8 cellular contexts compared by ENCODE assay signal in genomic region chr5:160118349-160119141, GRCh38. TPM values are rescaled to one million over a fixed set of nuclear protein-coding genes. Genes with fewer than 3 reads are reported as not detected.
DNase-seq lines count a peak whose midpoint lies in the region; ATAC-seq and TF ChIP-seq lines count a peak whose summit lies in the region.

No MANE protein-coding gene starts in this region.

- peak overlapping the region; percentile 100 for H3K18ac ChIP-seq in neuronal stem cell (ENCODE audit: low read length)

- peak overlapping the region; percentile 50 for H3K14ac ChIP-seq in neuronal stem cell (ENCODE audit: low read length)

- H3K9me3 Mint-ChIP-seq in activated T-helper 1 cell treated with anti-CD3 and anti-CD28 coated beads, Interleukin-12 subunit alpha, Interleukin-12 subunit beta, Interleukin-2, Interleukin-4 antibody, amounts not matched to agents 30 ng/mL and 10 ng/mL and 1 ng/mL, durations not matched to agents 14 hours and 24 hours and 36 hours: no peaks in the 10 kb centered on the region

- H3K4me2 ChIP-seq in neuronal stem cell (ENCODE audit: insufficient read depth, low read length, poor library complexity, severe bottlenecking): peak overlapping the region; percentile 78

- peak overlapping the region; percentile 90 for H2AFZ ChIP-seq in neuronal stem cell (ENCODE audit: low read length)

- H3K27ac Mint-ChIP-seq in activated T-helper 1 cell treated with anti-CD3 and anti-CD28 coated beads, Interleukin-12 subunit alpha, Interleukin-12 subunit beta, Interleukin-2, Interleukin-4 antibody, amounts not matched to agents 30 ng/mL and 10 ng/mL and 1 ng/mL, durations not matched to agents 14 hours and 24 hours and 36 hours: peak overlapping the region; percentile 72

- H2BK120ac ChIP-seq in neuronal stem cell (ENCODE audit: low read depth, low read length): peak overlapping the region; percentile 93

- H3K27me3 ChIP-seq in neuronal stem cell (ENCODE audit: control insufficient read depth in 3 of 3, insufficient read depth in 3 of 3, low read depth in 1 of 3, low read length in 3 of 3) (no peaks in the 10 kb centered on the region), suprapubic skin (no peaks in the 10 kb centered on the region)

- H3K4me3 ChIP-seq in fibroblast of villous mesenchyme (ENCODE audit: low read depth, low read length): peak overlapping the region; percentile 76
- H3K4me3 ChIP-seq in neuronal stem cell (ENCODE audit: low read length in 2 of 2): peak overlapping the region; percentile 99 to 100
- H3K4me3 ChIP-seq in suprapubic skin: peak overlapping the region; percentile 99

- no peak overlapping the region for H4K91ac ChIP-seq in neuronal stem cell (ENCODE audit: low read depth, low read length, poor library complexity)

- intact Hi-C loops in activated T-helper 1 cell treated with anti-CD3 and anti-CD28 coated beads, Interleukin-12 subunit alpha, Interleukin-12 subunit beta, Interleukin-2, Interleukin-4 antibody, amounts not matched to agents 30 ng/mL and 10 ng/mL and 1 ng/mL, durations not matched to agents 14 hours and 24 hours and 36 hours (cut with micrococcal nuclease): loop anchor here (1.0 to 5.0 kb wide), 9 partner anchors 79 to 910 kb away; partner anchors contain the start of genes FAM200C, PTTG1, RNF145 and TTC1

- WGBS in neuronal stem cell (ENCODE audit: extremely low coverage in 2 of 2, insufficient read length in 2 of 2, insufficient replicate concordance in 1 of 2), 2 donors: no CpG with 5 or more reads among the region's 79 CpGs
- 1% methylated on average over 11 of the region's 79 CpGs for WGBS in suprapubic skin

- H2AK5ac ChIP-seq in neuronal stem cell (ENCODE audit: low read depth, low read length): peak overlapping the region; percentile 87

- no peaks in the 10 kb centered on the region for H3K9me3 ChIP-seq in neuronal stem cell (replicated peaks in 1 of 2; ENCODE audit: control insufficient read depth in 2 of 2, insufficient read depth in 1 of 2, low read depth in 1 of 2, low read length in 2 of 2)
- no peaks in the 10 kb centered on the region for H3K9me3 ChIP-seq in suprapubic skin

- no peaks in the 10 kb centered on the region for H3K4me1 ChIP-seq in neuronal stem cell (ENCODE audit: control insufficient read depth in 2 of 2, insufficient read depth in 1 of 2, low read depth in 1 of 2, low read length in 2 of 2)
- H3K4me1 ChIP-seq in suprapubic skin: peaks cover 18% of the 10 kb centered on the region

- H3K4ac ChIP-seq in neuronal stem cell (ENCODE audit: low read length): peak overlapping the region; percentile 81

- H3K4me1 Mint-ChIP-seq in activated T-helper 1 cell treated with anti-CD3 and anti-CD28 coated beads, Interleukin-12 subunit alpha, Interleukin-12 subunit beta, Interleukin-2, Interleukin-4 antibody, amounts not matched to agents 30 ng/mL and 10 ng/mL and 1 ng/mL, durations not matched to agents 14 hours and 24 hours and 36 hours (ENCODE audit: low read depth): peaks cover 15% of the 10 kb centered on the region

- H3K79me1 ChIP-seq in neuronal stem cell (ENCODE audit: low read depth, low read length): peaks cover 11% of the 10 kb centered on the region

- DNase-seq in NCI-H2196 (lab: John Stamatoyannopoulos, UW; ENCODE audit: unreplicated experiment) (peak; percentile 22), NCI-H2196 treated with DMSO at 0.1 percent for 48 hours (lab: John Stamatoyannopoulos, UW; ENCODE audit: unreplicated experiment) (no peak), NCI-H748 treated with DMSO at 0.1 percent for 48 hours (lab: John Stamatoyannopoulos, UW) (peak; percentile 9), fibroblast of villous mesenchyme (ENCODE audit: low read depth) (peak; percentile 38), neuronal stem cell (ENCODE audit: low spot score) (no peak), suprapubic skin (ENCODE audit: low spot score in 2 of 2) (peak; percentile 78 to 81)
- peak; percentile 52 for DNase-seq in activated T-helper 1 cell treated with anti-CD3 and anti-CD28 coated beads, Interleukin-12 subunit alpha, Interleukin-12 subunit beta, Interleukin-2, Interleukin-4 antibody, amounts not matched to agents 30 ng/mL and 10 ng/mL and 1 ng/mL, durations not matched to agents 14 hours and 24 hours and 36 hours (ENCODE audit: low spot score)

- H3K36me3 ChIP-seq in neuronal stem cell (replicated peaks in 1 of 2; ENCODE audit: control insufficient read depth in 2 of 2, insufficient read depth in 2 of 2, low read length in 2 of 2): peaks cover 6 to 40% of the 10 kb centered on the region in 2 donors
- peaks cover 20% of the 10 kb centered on the region for H3K36me3 ChIP-seq in suprapubic skin

- no peak for TF ChIP-seq EP300 in suprapubic skin (IDR thresholded peaks at IDR 0.05)

- H3K36me3 Mint-ChIP-seq in activated T-helper 1 cell treated with anti-CD3 and anti-CD28 coated beads, Interleukin-12 subunit alpha, Interleukin-12 subunit beta, Interleukin-2, Interleukin-4 antibody, amounts not matched to agents 30 ng/mL and 10 ng/mL and 1 ng/mL, durations not matched to agents 14 hours and 24 hours and 36 hours (ENCODE audit: low read depth): peaks cover 15% of the 10 kb centered on the region

- H3K4me3 Mint-ChIP-seq in activated T-helper 1 cell treated with anti-CD3 and anti-CD28 coated beads, Interleukin-12 subunit alpha, Interleukin-12 subunit beta, Interleukin-2, Interleukin-4 antibody, amounts not matched to agents 30 ng/mL and 10 ng/mL and 1 ng/mL, durations not matched to agents 14 hours and 24 hours and 36 hours: peak overlapping the region; percentile 83

- peak overlapping the region; percentile 91 for H2BK15ac ChIP-seq in neuronal stem cell (ENCODE audit: low read length)

- TF ChIP-seq CTCF in fibroblast of villous mesenchyme (IDR thresholded peaks at IDR 0.05; ENCODE audit: insufficient read depth, low read depth, low read length) (no peak), suprapubic skin (IDR thresholded peaks at IDR 0.05) (no peak)

- H3K23ac ChIP-seq in neuronal stem cell (ENCODE audit: low read depth, low read length, poor library complexity): peak overlapping the region; percentile 90

- H2BK5ac ChIP-seq in neuronal stem cell (ENCODE audit: low read length): peak overlapping the region; percentile 98

- H4K8ac ChIP-seq in neuronal stem cell (ENCODE audit: low read depth, low read length): no peak overlapping the region

- H3K9ac ChIP-seq in neuronal stem cell (ENCODE audit: low read depth, low read length, poor library complexity): peak overlapping the region; percentile 93

- peak; percentile 33 for ATAC-seq in HG02943 (IDR thresholded peaks at IDR 0.05; ENCODE audit: low read depth, unreplicated experiment)

- H2BK12ac ChIP-seq in neuronal stem cell (ENCODE audit: low read length): peak overlapping the region; percentile 36

- no peak for TF ChIP-seq POLR2A in suprapubic skin (IDR thresholded peaks at IDR 0.05)

- peaks cover 4% of the 10 kb centered on the region for H3K27me3 Mint-ChIP-seq in activated T-helper 1 cell treated with anti-CD3 and anti-CD28 coated beads, Interleukin-12 subunit alpha, Interleukin-12 subunit beta, Interleukin-2, Interleukin-4 antibody, amounts not matched to agents 30 ng/mL and 10 ng/mL and 1 ng/mL, durations not matched to agents 14 hours and 24 hours and 36 hours (ENCODE audit: insufficient read depth)

- H3K27ac ChIP-seq in neuronal stem cell (replicated peaks; ENCODE audit: low read length): peak overlapping the region; percentile 87
- H3K27ac ChIP-seq in suprapubic skin: peak overlapping the region; percentile 98

RNA-seq across cellular contexts. Expression of gene PWWP2A, which starts 0.7 kb away (rescaled TPM):
- 29.7 and 30.2 TPM in 2 replicates for total RNA-seq in activated T-helper 1 cell treated with anti-CD3 and anti-CD28 coated beads, Interleukin-12 subunit alpha, Interleukin-12 subunit beta, Interleukin-2, Interleukin-4 antibody, amounts not matched to agents 30 ng/mL and 10 ng/mL and 1 ng/mL, durations not matched to agents 14 hours and 24 hours and 36 hours
- total RNA-seq in fibroblast of villous mesenchyme (18.0 and 25.5 TPM in 2 replicates), suprapubic skin (10 to 100 TPM; 24.7 to 42.3 (median 31.4) TPM)
- polyA plus RNA-seq in neuronal stem cell (2013, experiment 1 of 2): 21.7 TPM
- 25.9 TPM for polyA plus RNA-seq in neuronal stem cell (2013, experiment 2 of 2)

Comparison
In these comparisons a context has a peak if more than half of its experiments do, and no peak if none do; other contexts are left out.
1. DNase-seq: peak in NCI-H2196 (single experiment), NCI-H748 treated with DMSO at 0.1 percent for 48 hours (single experiment), activated T-helper 1 cell treated with anti-CD3 and anti-CD28 coated beads, Interleukin-12 subunit alpha, Interleukin-12 subunit beta, Interleukin-2, Interleukin-4 antibody, amounts not matched to agents 30 ng/mL and 10 ng/mL and 1 ng/mL, durations not matched to agents 14 hours and 24 hours and 36 hours (single experiment), fibroblast of villous mesenchyme (single experiment) and suprapubic skin (2 of 2); none in NCI-H2196 treated with DMSO at 0.1 percent for 48 hours (single experiment) and neuronal stem cell (single experiment).
2. Peak in every context shown above with its lines, with median percentiles within 50 percentile points of each other: H3K4me3 ChIP-seq.